Comparison of ENCODE assay signal across 7 cellular contexts in genomic region chr6:110813813-110814487, GRCh38. TPM values are rescaled to one million over a fixed set of nuclear protein-coding genes. Genes with fewer than 3 reads are reported as not detected.
DNase-seq lines count a peak whose midpoint lies in the region; ATAC-seq, FAIRE-seq and TF ChIP-seq lines count a peak whose summit lies in the region.

No MANE protein-coding gene starts in this region.

- no peak for FAIRE-seq in frontal cortex (lab: Jason Lieb, UNC)

- 13 to 15% (median 14%) methylated on average over 20 of the region's 20 CpGs for WGBS in psoas muscle, 3 donors

- H3K27ac ChIP-seq in VCaP = peak overlapping the region; percentile 96
- peak overlapping the region; percentile 90 for H3K27ac ChIP-seq in psoas muscle

- peak; percentile 4 for DNase-seq in Daoy (ENCODE audit: low read depth)
- DNase-seq in HS-27A (ENCODE audit: low read depth) = peak; percentile 12
- peak; percentile 13 to 35 for DNase-seq in frontal cortex (ENCODE audit: low spot score in 2 of 2)
- no peak for DNase-seq in psoas muscle
- DNase-seq in posterior vena cava (ENCODE audit: low spot score) = no peak

- TF ChIP-seq CTCF in VCaP (conservative IDR thresholded peaks at IDR 0.05) (no peak), psoas muscle (IDR thresholded peaks at IDR 0.05) (no peak)

- no peaks in the 10 kb centered on the region for H3K9me3 ChIP-seq in psoas muscle

- H3K36me3 ChIP-seq in psoas muscle (ENCODE audit: insufficient read depth in 1 of 2, low read depth in 1 of 2) = no peaks in the 10 kb centered on the region

- H3K4me3 ChIP-seq in psoas muscle = peak overlapping the region; percentile 90

- ATAC-seq in psoas muscle (no peak), GM18868 (IDR thresholded peaks at IDR 0.05; ENCODE audit: unreplicated experiment) (no peak)

- intact Hi-C loops in psoas muscle (cut with DNase I) = loop anchor here (2.0 to 10.0 kb wide), 3 partner anchors 61 to 141 kb away; partner anchors contain the start of genes AMD1 (in 1 of the 2) and GTF3C6 (in 1 of the 2)
- intact Hi-C loops in posterior vena cava (cut with DNase I) = loop anchor here (2.0 to 10.0 kb wide), 3 partner anchors 61 to 141 kb away; partner anchors contain the start of genes AMD1 (in 2 of the 2) and GTF3C6 (in 1 of the 2)

- no peaks in the 10 kb centered on the region for H3K27me3 ChIP-seq in psoas muscle (ENCODE audit: insufficient read depth in 3 of 3, low read length in 2 of 3)

- peaks cover 9% of the 10 kb centered on the region for H3K4me1 ChIP-seq in psoas muscle

RNA-seq across cellular contexts. Expression of gene CDK19, which starts 1.3 kb away (rescaled TPM):
- 8.2 and 10.2 TPM in 2 replicates for total RNA-seq in Daoy (2014; rRNA removed; shearing (Covaris generic))
- total RNA-seq in frontal cortex (62.4 TPM), psoas muscle (10 to 100 TPM in 1 of 4 donors, 1 to 10 TPM in 3; 4.7 to 11.6 (median 5.6) TPM), posterior vena cava (10 to 100 TPM; 12.0 to 12.7 TPM)
- 1 to 10 TPM; 2.2 to 6.9 (median 3.1) TPM for polyA plus RNA-seq in psoas muscle

Comparison
In these comparisons a context has a peak if more than half of its experiments do, and no peak if none do; other contexts are left out.
1. DNase-seq: peak in Daoy (single experiment), HS-27A (single experiment) and frontal cortex (2 of 2); none in psoas muscle (0 of 2) and posterior vena cava (single experiment).